ENCODE assay signal across 12 cellular contexts in the genomic region with DNA sequence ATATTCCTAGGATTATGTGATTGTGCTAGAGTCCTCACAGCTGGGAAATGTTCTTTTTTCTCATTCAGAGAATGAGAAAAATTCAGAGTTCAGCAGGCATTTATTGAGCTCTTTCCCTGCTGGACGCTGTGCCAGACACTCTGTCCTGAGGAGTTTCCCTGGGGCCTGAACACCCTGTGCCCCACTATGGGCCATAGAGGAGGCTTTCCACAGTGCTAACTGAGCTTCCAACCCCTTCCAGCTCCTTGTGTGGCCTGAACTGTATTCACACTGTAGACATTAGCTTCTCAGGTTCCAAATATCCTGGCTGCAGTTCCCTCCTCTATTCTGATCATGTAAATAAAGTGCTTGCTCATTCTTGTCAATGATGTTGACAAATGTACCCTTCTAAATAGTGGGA. TPM values are rescaled to one million over a fixed set of nuclear protein-coding genes. Genes with fewer than 3 reads are reported as not detected.
DNase-seq lines count a peak whose midpoint lies in the region; ATAC-seq and TF ChIP-seq lines count a peak whose summit lies in the region.
"Had no signal": no experiment of that assay in that cellular context is flagged by ENCODE, and none has a peak within 500 bp of the region (broad histone marks: within the 10 kb centered on the region; RNA-seq: fewer than 3 reads in every experiment).

No MANE protein-coding gene starts in this region.

- H3K4me3 Mint-ChIP-seq in natural killer cell (no peak overlapping the region), osteocyte (ENCODE audit: unreplicated experiment) (no peak overlapping the region)
- H3K4me3 Mint-ChIP-seq in natural killer cell treated with Interleukin-12 subunit alpha and Interleukin-12 subunit beta and Interleukin-15 and Interleukin-18, amount 100 ng/mL, for 72 hours, result no peak overlapping the region
- H3K4me3 Mint-ChIP-seq: activated naive CD4-positive, alpha-beta T cell treated with anti-CD3 and anti-CD28 coated beads for 36 hours; T-helper 1 cell treated with Interleukin-12 subunit alpha and Interleukin-12 subunit beta and Interleukin-4 antibody, amounts not matched to agents 30 μg/mL and 1 μg/mL, for 36 hours had no signal

- H3K27me3 ChIP-seq in esophagus (ENCODE audit: control insufficient read depth in 1 of 2, insufficient read depth in 2 of 2, low read length in 2 of 2), result no peaks in the 10 kb centered on the region

- peaks cover 61 to 65% of the 10 kb centered on the region in 2 donors for H3K4me1 Mint-ChIP-seq in natural killer cell
- H3K4me1 Mint-ChIP-seq in natural killer cell treated with Interleukin-12 subunit alpha and Interleukin-12 subunit beta and Interleukin-15 and Interleukin-18, amount 100 ng/mL, for 72 hours (ENCODE audit: low read depth in 2 of 2), result peaks cover 41 to 56% of the 10 kb centered on the region in 2 donors
- peaks cover 52% of the 10 kb centered on the region for H3K4me1 Mint-ChIP-seq in osteocyte (ENCODE audit: unreplicated experiment)

- WGBS in esophagus, 2 donors, result 46 to 74% methylated on average over 1 of the region's 1 CpG

- peak overlapping the region; percentile 50 to 52 for H3K27ac Mint-ChIP-seq in natural killer cell
- no peak overlapping the region for H3K27ac Mint-ChIP-seq in natural killer cell treated with Interleukin-12 subunit alpha and Interleukin-12 subunit beta and Interleukin-15 and Interleukin-18, amount 100 ng/mL, for 72 hours
- H3K27ac Mint-ChIP-seq in osteocyte (ENCODE audit: unreplicated experiment), result peak overlapping the region; percentile 71
- H3K27ac Mint-ChIP-seq: activated naive CD4-positive, alpha-beta T cell treated with anti-CD3 and anti-CD28 coated beads for 36 hours; T-helper 1 cell treated with Interleukin-12 subunit alpha and Interleukin-12 subunit beta and Interleukin-4 antibody, amounts not matched to agents 30 μg/mL and 1 μg/mL, for 36 hours had no signal

- H3K36me3 Mint-ChIP-seq in natural killer cell (peaks cover 15% of the 10 kb centered on the region), osteocyte (ENCODE audit: unreplicated experiment) (peaks cover 12% of the 10 kb centered on the region)
- H3K36me3 Mint-ChIP-seq in natural killer cell treated with Interleukin-12 subunit alpha and Interleukin-12 subunit beta and Interleukin-15 and Interleukin-18, amount 100 ng/mL, for 72 hours, result peaks cover 17% of the 10 kb centered on the region

- H3K4me3 ChIP-seq in esophagus (ENCODE audit: low read depth in 1 of 2, low read length in 2 of 2), result no peak overlapping the region

- no peaks in the 10 kb centered on the region for H3K9me3 ChIP-seq in esophagus (ENCODE audit: control insufficient read depth in 2 of 2, insufficient read depth in 1 of 2, low read depth in 1 of 2, low read length in 1 of 2)

- intact Hi-C loops in natural killer cell (cut with micrococcal nuclease), result no loop called here

- peaks cover 4 to 5% of the 10 kb centered on the region in 2 donors for H3K4me1 ChIP-seq in esophagus (ENCODE audit: control insufficient read depth in 2 of 2, insufficient read depth in 2 of 2, low read length in 1 of 2)

- no peak for ATAC-seq in natural killer cell
- ATAC-seq in natural killer cell treated with Interleukin-12 subunit alpha and Interleukin-12 subunit beta and Interleukin-15 and Interleukin-18, amount 100 ng/mL, for 72 hours, result no peak
- ATAC-seq in HG03571 (IDR thresholded peaks at IDR 0.05; ENCODE audit: unreplicated experiment), result no peak

- H3K27me3 Mint-ChIP-seq in natural killer cell (ENCODE audit: low read depth in 2 of 2) (no peaks in the 10 kb centered on the region), osteocyte (ENCODE audit: unreplicated experiment) (no peaks in the 10 kb centered on the region)
- no peaks in the 10 kb centered on the region for H3K27me3 Mint-ChIP-seq in natural killer cell treated with Interleukin-12 subunit alpha and Interleukin-12 subunit beta and Interleukin-15 and Interleukin-18, amount 100 ng/mL, for 72 hours

- H3K27ac ChIP-seq in esophagus (ENCODE audit: low read depth in 2 of 2, low read length in 1 of 2), result peak overlapping the region; percentile 18 to 41

- H3K9me3 Mint-ChIP-seq in natural killer cell (no peaks in the 10 kb centered on the region), osteocyte (ENCODE audit: unreplicated experiment) (no peaks in the 10 kb centered on the region)
- no peaks in the 10 kb centered on the region for H3K9me3 Mint-ChIP-seq in natural killer cell treated with Interleukin-12 subunit alpha and Interleukin-12 subunit beta and Interleukin-15 and Interleukin-18, amount 100 ng/mL, for 72 hours
- H3K9me3 Mint-ChIP-seq: activated naive CD4-positive, alpha-beta T cell treated with anti-CD3 and anti-CD28 coated beads for 36 hours; T-helper 1 cell treated with Interleukin-12 subunit alpha and Interleukin-12 subunit beta and Interleukin-4 antibody, amounts not matched to agents 30 μg/mL and 1 μg/mL, for 36 hours had no signal

- peaks cover 0 to 2% of the 10 kb centered on the region in 2 donors for H3K36me3 ChIP-seq in esophagus (ENCODE audit: control insufficient read depth in 2 of 2, insufficient read depth in 2 of 2, low read length in 1 of 2)

- TF ChIP-seq CTCF in natural killer cell (IDR thresholded peaks at IDR 0.05), result no peak
- no peak for TF ChIP-seq CTCF in osteocyte (IDR thresholded peaks at IDR 0.05)

- no peak for DNase-seq in natural killer cell
- no peak for DNase-seq in natural killer cell treated with Interleukin-12 subunit alpha and Interleukin-12 subunit beta and Interleukin-15 and Interleukin-18, amount 100 ng/mL, for 72 hours (ENCODE audit: low spot score)
- DNase-seq in osteocyte (ENCODE audit: extremely low spot score, unreplicated experiment), result no peak
- no peak for DNase-seq in SK-N-DZ (ENCODE audit: low spot score)
- no peak for DNase-seq in UCSD-AML1 (lab: John Stamatoyannopoulos, UW; ENCODE audit: unreplicated experiment)
- DNase-seq in stimulated activated CD4-positive, alpha-beta T cell treated with anti-CD3 and anti-CD28 coated beads, Interleukin-2, amount 100 ng/mL, for 48 hours, result no peak
- DNase-seq: activated CD4-positive, alpha-beta T cell treated with anti-CD3 and anti-CD28 coated beads for 1 hour; activated naive CD4-positive, alpha-beta T cell treated with anti-CD3 and anti-CD28 coated beads for 36 hours; Calu3 had no signal

RNA-seq across cellular contexts. Expression of a gene that starts 10.0 kb away (rescaled TPM):
- 100 to 1,000 TPM; 187 to 236 (median 191) TPM for total RNA-seq in natural killer cell
- total RNA-seq in natural killer cell treated with Interleukin-12 subunit alpha and Interleukin-12 subunit beta and Interleukin-15 and Interleukin-18, amount 100 ng/mL, for 72 hours, result 100 to 1,000 TPM; 130 to 214 TPM
- polyA plus RNA-seq in esophagus, result 1 to 10 TPM; 3.8 to 6.0 TPM
- 85.7 and 92.2 TPM in 2 replicates for total RNA-seq in osteocyte
- polyA plus RNA-seq in SK-N-DZ (2014; cell fraction: cytosol; rRNA removed), result 8.2 and 13.7 TPM in 2 replicates
- 3.5 and 5.1 TPM in 2 replicates for polyA plus RNA-seq in SK-N-DZ (2014; cell fraction: nucleus; rRNA removed)

Comparison
In these comparisons a context has a peak if more than half of its experiments do, and no peak if none do; other contexts are left out.
1. H3K27ac Mint-ChIP-seq: peak in natural killer cell (2 of 2) and osteocyte (single experiment); none in natural killer cell treated with Interleukin-12 subunit alpha and Interleukin-12 subunit beta and Interleukin-15 and Interleukin-18, amount 100 ng/mL, for 72 hours (0 of 2).